Comparison of ENCODE assay signal across 1 cellular context in genomic region chr22:19789828-19790227, GRCh38.
A peak's percentile ranks its signal among the peaks of the same experiment; 100 is the strongest.
TF ChIP-seq lines count a peak whose summit lies in the region.

No MANE protein-coding gene starts in this region.

TF ChIP-seq in K562, 482 proteins besides CTCF, POLR2A, EP300 and RAD21:
- TF ChIP-seq DEAF1 (CRISPR knock-in tag; IDR thresholded peaks at IDR 0.05): no peak
- TF ChIP-seq ZNF778 (CRISPR knock-in tag; IDR thresholded peaks at IDR 0.05): no peak
- 0 out of 2 replicates have a peak, but pooled peaks have one; percentile 33 for TF ChIP-seq TRIM28 (IDR thresholded peaks at IDR 0.05)
- no peak for TF ChIP-seq ESRRB (CRISPR knock-in tag; IDR thresholded peaks at IDR 0.05; ENCODE audit: borderline replicate concordance)
- TF ChIP-seq ZFP1 (CRISPR knock-in tag; IDR thresholded peaks at IDR 0.05): peak; percentile 92
- TF ChIP-seq KDM1A (IDR thresholded peaks at IDR 0.05): no peak
- TF ChIP-seq HEY1 (CRISPR knock-in tag; IDR thresholded peaks at IDR 0.05; ENCODE audit: borderline replicate concordance): no peak
- no peak for TF ChIP-seq PHF8 (IDR thresholded peaks at IDR 0.05; ENCODE audit: borderline replicate concordance, low read length)
- no peak for TF ChIP-seq ZNF407 (IDR thresholded peaks at IDR 0.05; ENCODE audit: low read depth)
- TF ChIP-seq ZNF133 (CRISPR knock-in tag; IDR thresholded peaks at IDR 0.05): no peak
- TF ChIP-seq ELK1 (CRISPR knock-in tag; IDR thresholded peaks at IDR 0.05): no peak
- TF ChIP-seq FOXA3 (CRISPR knock-in tag; conservative IDR thresholded peaks at IDR 0.05 in 1 of 2, IDR thresholded peaks at IDR 0.05 in 1 of 2): no peak
- no peak for TF ChIP-seq CHD7 (IDR thresholded peaks at IDR 0.05; ENCODE audit: low read depth, low read length)
- no peak for TF ChIP-seq NELFE (IDR thresholded peaks at IDR 0.05; ENCODE audit: insufficient read depth, insufficient read length)
- TF ChIP-seq DLX4 (CRISPR knock-in tag; IDR thresholded peaks at IDR 0.05): no peak
